In genomic region chr3:27125821-27126501, GRCh38 we compare ENCODE assay signal across 19 cellular contexts.
DNase-seq lines count a peak whose midpoint lies in the region; ATAC-seq and TF ChIP-seq lines count a peak whose summit lies in the region.
"Had no signal": no experiment of that assay in that cellular context is flagged by ENCODE, and none has a peak within 500 bp of the region (broad histone marks: within the 10 kb centered on the region; RNA-seq: fewer than 3 reads in every experiment).

No MANE protein-coding gene starts in this region.

- H3K4me1 ChIP-seq in body of pancreas = no peaks in the 10 kb centered on the region
- H3K4me1 ChIP-seq: BLaER1, HAP-1 had no signal

- DNase-seq in NCI-H1417 (lab: John Stamatoyannopoulos, UW) (peak in 2 of 3 experiments; percentile 6 to 26), NCI-H1417 treated with DMSO at 0.1 percent for 48 hours (lab: John Stamatoyannopoulos, UW) (no peak), NCI-H146 (lab: John Stamatoyannopoulos, UW) (peak; percentile 59), SK-N-DZ (ENCODE audit: low spot score) (peak; percentile 45), epithelial cell of esophagus (ENCODE audit: low read depth) (peak; percentile 64), body of pancreas (no peak), glomerular visceral epithelial cell (ENCODE audit: extremely low spot score) (no peak), middle frontal gyrus (ENCODE audit: extremely low spot score, low spot score) (no peak)
- DNase-seq: Caco-2; CD4-positive, CD25-positive, alpha-beta regulatory T cell; CD8-positive, alpha-beta T cell; DMS153; DND-41; GOT3; HFFc6 had no signal

- TF ChIP-seq CTCF in epithelial cell of esophagus (IDR thresholded peaks at IDR 0.05; ENCODE audit: insufficient read depth, low read depth, low read length, missing control alignments) = no peak
- TF ChIP-seq CTCF in body of pancreas (IDR thresholded peaks at IDR 0.05) = no peak

- H3K4me3 ChIP-seq in epithelial cell of esophagus (ENCODE audit: low read length) (no peak overlapping the region), body of pancreas (no peak overlapping the region)
- H3K4me3 ChIP-seq: BLaER1, HAP-1 had no signal

- 52 to 61% methylated on average over 3 of the region's 3 CpGs for WGBS in body of pancreas, 2 donors

- no peak overlapping the region for H3K27ac ChIP-seq in body of pancreas
- H3K27ac ChIP-seq: 22Rv1, BLaER1, C4-2B had no signal

- no peaks in the 10 kb centered on the region for H3K27me3 ChIP-seq in body of pancreas
- H3K27me3 ChIP-seq: BLaER1 had no signal

- intact Hi-C loops in body of pancreas (cut with DNase I) = loop anchor here (10.0 kb wide), 1 partner anchor 149 kb away; no protein-coding TSS in a partner anchor

- no peak for TF ChIP-seq POLR2A in body of pancreas (IDR thresholded peaks at IDR 0.05)

- H3K9me3 ChIP-seq in body of pancreas = no peaks in the 10 kb centered on the region
- H3K9me3 ChIP-seq: Caco-2, HAP-1 had no signal

- no peak for ATAC-seq in body of pancreas
- ATAC-seq: CD8-positive, alpha-beta T cell had no signal

- no peaks in the 10 kb centered on the region for H3K36me3 ChIP-seq in body of pancreas (replicated peaks in 1 of 2; ENCODE audit: insufficient read depth in 1 of 2, low read depth in 2 of 2)
- H3K36me3 ChIP-seq: BLaER1, HAP-1 had no signal

Comparison
In these comparisons a context has a peak if more than half of its experiments do, and no peak if none do; other contexts are left out.
1. DNase-seq: peak in NCI-H1417 (2 of 3), NCI-H146 (single experiment), SK-N-DZ (single experiment) and epithelial cell of esophagus (single experiment); none in NCI-H1417 treated with DMSO at 0.1 percent for 48 hours (single experiment), body of pancreas (0 of 4), glomerular visceral epithelial cell (single experiment) and middle frontal gyrus (single experiment).